In the genomic region with DNA sequence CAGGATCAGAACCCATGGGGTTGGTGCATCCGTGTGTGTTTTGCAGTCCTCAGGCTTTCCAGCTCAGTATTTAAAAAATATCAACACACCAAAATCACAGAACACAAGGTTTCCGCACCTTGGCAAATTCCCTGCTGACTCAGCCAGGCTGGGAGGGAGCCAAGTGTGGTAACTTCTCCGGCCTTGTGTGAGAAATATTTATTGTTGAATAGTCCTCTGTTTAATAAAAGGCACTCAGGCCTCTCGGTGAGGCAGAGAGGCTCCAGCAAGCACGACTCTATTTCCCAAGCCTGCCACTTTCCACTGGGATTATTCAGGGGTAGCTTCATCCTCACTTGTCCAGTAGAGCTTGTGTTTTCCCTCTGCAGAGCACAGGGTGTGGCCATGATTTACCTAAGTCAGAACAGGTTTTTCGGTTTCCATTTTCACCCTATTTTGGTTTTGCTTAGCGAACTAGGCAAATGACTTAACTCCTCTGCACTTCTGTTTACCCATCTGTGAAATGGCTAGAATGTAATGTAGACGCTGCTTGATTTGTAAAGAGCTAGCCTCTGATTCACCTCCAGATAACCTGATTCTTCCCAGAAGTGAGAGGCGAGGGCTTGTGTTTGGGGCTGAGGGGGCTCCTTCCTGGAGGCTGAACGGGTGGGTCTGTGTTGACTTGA, we compare ENCODE assay signal across 8 cellular contexts. TPM values are rescaled to one million over a fixed set of nuclear protein-coding genes. Genes with fewer than 3 reads are reported as not detected.
DNase-seq lines count a peak whose midpoint lies in the region; ATAC-seq lines count a peak whose summit lies in the region.
"Had no signal": no experiment of that assay in that cellular context is flagged by ENCODE, and none has a peak within 500 bp of the region (broad histone marks: within the 10 kb centered on the region; RNA-seq: fewer than 3 reads in every experiment).

No MANE protein-coding gene starts in this region.

- H3K27me3 ChIP-seq in aorta (ENCODE audit: control insufficient read depth in 1 of 2, insufficient read depth in 2 of 2, low read length in 1 of 2) (no peaks in the 10 kb centered on the region), mesendoderm (ENCODE audit: insufficient read depth, low read length, poor library complexity) (no peaks in the 10 kb centered on the region)

- no peaks in the 10 kb centered on the region for H3K9me3 ChIP-seq in T-helper 17 cell (ENCODE audit: control insufficient read depth, low read length, poor library complexity, severe bottlenecking)
- no peaks in the 10 kb centered on the region for H3K9me3 ChIP-seq in aorta (ENCODE audit: control insufficient read depth, low read length)

- H2BK15ac ChIP-seq in mesendoderm (replicated peaks; ENCODE audit: low read depth) = no peak overlapping the region

- ATAC-seq in GM19025 (IDR thresholded peaks at IDR 0.05; ENCODE audit: low read depth, unreplicated experiment) = peak; percentile 96
- peak; percentile 86 for ATAC-seq in HG02885 (IDR thresholded peaks at IDR 0.05; ENCODE audit: poor library complexity, unreplicated experiment)
- no peak for ATAC-seq in T-helper 17 cell
- peak; percentile 56 for ATAC-seq in aorta (ENCODE audit: low FRiP score)

- H3K36me3 Mint-ChIP-seq in T-helper 17 cell (ENCODE audit: low read depth) = peaks cover 3% of the 10 kb centered on the region

- no peak overlapping the region for H3K56ac ChIP-seq in mesendoderm (ENCODE audit: low read length)

- H3K36me3 ChIP-seq in aorta (ENCODE audit: control insufficient read depth in 1 of 2, insufficient read depth in 2 of 2, low read length in 1 of 2) = no peaks in the 10 kb centered on the region
- no peaks in the 10 kb centered on the region for H3K36me3 ChIP-seq in mesendoderm (ENCODE audit: control insufficient read depth, insufficient read depth, low read length)

- no peak overlapping the region for H4K8ac ChIP-seq in mesendoderm (ENCODE audit: low read depth, low read length)

- peaks cover 35% of the 10 kb centered on the region for H3K27me3 Mint-ChIP-seq in T-helper 17 cell

- no peak overlapping the region for H3K18ac ChIP-seq in mesendoderm (ENCODE audit: low read length)

- intact Hi-C loops in aorta (cut with DNase I) = no loop called here

- H3K4ac ChIP-seq in mesendoderm (ENCODE audit: low read depth, low read length) = no peak overlapping the region

- H3K4me3 ChIP-seq in aorta (ENCODE audit: low read length in 2 of 2) (no peak overlapping the region), mesendoderm (ENCODE audit: low read length) (no peak overlapping the region)

- no peak overlapping the region for H3K4me2 ChIP-seq in mesendoderm (ENCODE audit: low read length)

- H3K27ac Mint-ChIP-seq in T-helper 17 cell = peak overlapping the region; percentile 62

- WGBS in aorta, 2 donors = 32 to 34% methylated on average over 10 of the region's 10 CpGs
- WGBS in mesendoderm (ENCODE audit: extremely low coverage, insufficient coverage, low lambda C conversion rate) = no CpG with 5 or more reads among the region's 10 CpGs

- peaks cover 3% of the 10 kb centered on the region for H3K4me1 Mint-ChIP-seq in T-helper 17 cell

- no peak overlapping the region for H2BK120ac ChIP-seq in mesendoderm (ENCODE audit: low read depth, low read length)

- H3K9ac ChIP-seq in mesendoderm (ENCODE audit: low read length) = no peak overlapping the region

- no peak overlapping the region for H2AK5ac ChIP-seq in mesendoderm (ENCODE audit: low read length)

- H2BK5ac ChIP-seq in mesendoderm (ENCODE audit: low read length) = no peak overlapping the region

- no peak overlapping the region for H3K4me3 Mint-ChIP-seq in T-helper 17 cell

- no peaks in the 10 kb centered on the region for H3K79me1 ChIP-seq in mesendoderm (ENCODE audit: low read length)

- no peak overlapping the region for H4K5ac ChIP-seq in mesendoderm (ENCODE audit: low read length)

- DNase-seq in T-helper 17 cell (no peak), left kidney (ENCODE audit: low read depth, low spot score) (peak; percentile 47), aorta (peak; percentile 78 to 93), mesendoderm (no peak), HUDEP-2 (lab: John Stamatoyannopoulos, UW; ENCODE audit: unreplicated experiment in 76 of 76) (no peak)

- H3K27ac ChIP-seq in aorta (ENCODE audit: low read depth in 1 of 2, low read length in 2 of 2) = no peak overlapping the region
- H3K27ac ChIP-seq in mesendoderm (ENCODE audit: low read depth, low read length) = no peak overlapping the region

- no peak overlapping the region for H3K23ac ChIP-seq in mesendoderm (ENCODE audit: low read length)

- H3K4me1 ChIP-seq in aorta (ENCODE audit: control insufficient read depth in 1 of 2, insufficient read depth in 2 of 2, low read length in 2 of 2) = no peaks in the 10 kb centered on the region
- no peaks in the 10 kb centered on the region for H3K4me1 ChIP-seq in mesendoderm (ENCODE audit: control insufficient read depth, low read depth, low read length)

- H3K79me2 ChIP-seq in mesendoderm (ENCODE audit: control insufficient read depth, insufficient read depth, low read length) = no peaks in the 10 kb centered on the region

RNA-seq across cellular contexts. Expression of gene CHST15, which starts 13.0 kb away (rescaled TPM):
- 1 to 10 TPM in 1 of 2 donors, under 1 TPM in 1; 0.26 to 3.3 TPM for total RNA-seq in T-helper 17 cell
- total RNA-seq in aorta = 10 to 100 TPM; 39.9 to 43.8 TPM
- polyA plus RNA-seq in aorta = 10 to 100 TPM in 1 of 2 donors, 1 to 10 TPM in 1; 4.5 to 10.1 TPM
- polyA plus RNA-seq in mesendoderm (2013, experiment 1 of 2) = 12.6 TPM
- 12.3 TPM for polyA plus RNA-seq in mesendoderm (2013, experiment 2 of 2)
- total RNA-seq: activated CD8-positive, alpha-beta memory T cell treated with anti-CD3 and anti-CD28 coated beads for 36 hours had no signal

Comparison
In these comparisons a context has a peak if more than half of its experiments do, and no peak if none do; other contexts are left out.
1. DNase-seq: peak in left kidney (single experiment) and aorta (2 of 2); none in T-helper 17 cell (0 of 3), mesendoderm (single experiment) and HUDEP-2 (0 of 76).
2. RNA of gene CHST15, which starts 13.0 kb away (total RNA-seq): 39.9 to 43.8 TPM in aorta; 0.26 to 3.3 TPM in T-helper 17 cell; every median in the first group is over 4 times any median in the second.